19 cellular contexts compared by ENCODE assay signal in genomic region chr7:131524116-131524515, GRCh38. TPM values are rescaled to one million over a fixed set of nuclear protein-coding genes. Genes with fewer than 3 reads are reported as not detected.
DNase-seq lines count a peak whose midpoint lies in the region; ATAC-seq and TF ChIP-seq lines count a peak whose summit lies in the region.
"Had no signal": no experiment of that assay in that cellular context is flagged by ENCODE, and none has a peak within 500 bp of the region (broad histone marks: within the 10 kb centered on the region; RNA-seq: fewer than 3 reads in every experiment).

No MANE protein-coding gene starts in this region.

- DNase-seq in Karpas-422 (peak; percentile 33), dermis blood vessel endothelial cell (peak; percentile 93), esophagus muscularis mucosa (ENCODE audit: extremely low spot score) (no peak)
- DNase-seq in stimulated activated CD8-positive, alpha-beta memory T cell treated with anti-CD3 and anti-CD28 coated beads, Interleukin-4, amount 100 ng/mL, for 48 hours, result no peak
- DNase-seq: BE2C; CD4-positive, alpha-beta memory T cell; COR-L47; DMS153; DMS79 treated with DMSO at 0.1 percent for 48 hours; EL; GDM1; HFFc6 had no signal

- no peaks in the 10 kb centered on the region for H3K36me3 Mint-ChIP-seq in nephron (ENCODE audit: low read depth)
- H3K36me3 Mint-ChIP-seq: CD4-positive, alpha-beta memory T cell had no signal

- H3K27ac ChIP-seq in HEK293 (ENCODE audit: extremely low read depth, low read depth, low read length) (no peak overlapping the region), Karpas-422 (ENCODE audit: low read length) (no peak overlapping the region), esophagus muscularis mucosa (replicated peaks in 1 of 4) (peak overlapping the region in 1 of 4 donors; percentile 31)
- H3K27ac ChIP-seq: A549, C4-2B had no signal

- no peaks in the 10 kb centered on the region for H3K9me2 ChIP-seq in Karpas-422 (replicated peaks; ENCODE audit: insufficient read depth, low read length)

- 77% methylated on average over 1 of the region's 2 CpGs for WGBS in esophagus muscularis mucosa

- H4K20me1 ChIP-seq in Karpas-422 (ENCODE audit: insufficient read depth, low read depth, low read length), result 0 out of 2 replicates have a peak, but pooled peaks cover 3% of the 10 kb centered on the region

- no peaks in the 10 kb centered on the region for H3K27me3 Mint-ChIP-seq in nephron (ENCODE audit: low read depth)

- H3K9ac ChIP-seq in Karpas-422 (ENCODE audit: low read length), result no peak overlapping the region

- TF ChIP-seq POLR2A in esophagus muscularis mucosa (IDR thresholded peaks at IDR 0.05; ENCODE audit: low read depth), result no peak

- H3K9me3 ChIP-seq in HEK293 (ENCODE audit: control insufficient read depth, insufficient read depth, low read depth, low read length) (no peaks in the 10 kb centered on the region), Karpas-422 (ENCODE audit: low read length) (no peaks in the 10 kb centered on the region), esophagus muscularis mucosa (no peaks in the 10 kb centered on the region)
- H3K9me3 ChIP-seq: A549, BE2C, HAP-1 had no signal

- H3K9me3 Mint-ChIP-seq in nephron, result no peaks in the 10 kb centered on the region
- H3K9me3 Mint-ChIP-seq: CD4-positive, alpha-beta memory T cell; HFFc6 had no signal

- H3K27me3 ChIP-seq in Karpas-422 (ENCODE audit: low read length), result no peaks in the 10 kb centered on the region
- no peaks in the 10 kb centered on the region for H3K27me3 ChIP-seq in esophagus muscularis mucosa
- H3K27me3 ChIP-seq: BE2C had no signal

- H3K4me3 ChIP-seq in HEK293 (ENCODE audit: low read depth, low read length) (no peak overlapping the region), Karpas-422 (ENCODE audit: low read length) (no peak overlapping the region), esophagus muscularis mucosa (no peak overlapping the region)
- H3K4me3 ChIP-seq: A549, HAP-1 had no signal

- H3K4me3 Mint-ChIP-seq in nephron, result peak overlapping the region in 2 of 3 experiments; percentile 24 to 28
- H3K4me3 Mint-ChIP-seq: CD4-positive, alpha-beta memory T cell; HFFc6 had no signal

- H3K36me3 ChIP-seq in HEK293 (ENCODE audit: control insufficient read depth in 2 of 2, insufficient read depth in 1 of 2, low read length in 2 of 2) (no peaks in the 10 kb centered on the region), Karpas-422 (ENCODE audit: insufficient read depth, low read length) (no peaks in the 10 kb centered on the region), esophagus muscularis mucosa (no peaks in the 10 kb centered on the region)
- H3K36me3 ChIP-seq: BE2C, HAP-1 had no signal

- CTCF ChIA-PET in HEK293 (lab: Yijun Ruan, JAX), result interaction anchor here (0.7 to 1.6 kb wide), 4 partner anchors 14 to 557 kb away, joined by 3 to 5 read pairs (median 4); no protein-coding TSS in a partner anchor

- no peak for ATAC-seq in GM21381 (IDR thresholded peaks at IDR 0.05; ENCODE audit: unreplicated experiment)
- ATAC-seq in HG02870 (IDR thresholded peaks at IDR 0.05; ENCODE audit: unreplicated experiment), result no peak
- ATAC-seq: A549 had no signal

- H2AFZ ChIP-seq in Karpas-422 (ENCODE audit: low read length), result no peak overlapping the region

- no peaks in the 10 kb centered on the region for H3K4me1 ChIP-seq in HEK293 (ENCODE audit: control insufficient read depth, insufficient read depth, low read length)
- H3K4me1 ChIP-seq in Karpas-422 (ENCODE audit: low read length), result no peaks in the 10 kb centered on the region
- H3K4me1 ChIP-seq in esophagus muscularis mucosa, result peaks cover 14 to 38% (median 24%) of the 10 kb centered on the region in 4 donors
- H3K4me1 ChIP-seq: BE2C had no signal

- TF ChIP-seq EP300 in esophagus muscularis mucosa (IDR thresholded peaks at IDR 0.05), result no peak

- TF ChIP-seq CTCF in HEK293 (tag by site-specific recombination; IDR thresholded peaks at IDR 0.05), result no peak
- TF ChIP-seq CTCF in nephron (IDR thresholded peaks at IDR 0.05; ENCODE audit: unreplicated experiment in 3 of 3), result no peak
- TF ChIP-seq CTCF in esophagus muscularis mucosa (IDR thresholded peaks at IDR 0.05), result no peak

- peaks cover 8% of the 10 kb centered on the region for H3K4me1 Mint-ChIP-seq in nephron

- H3K4me2 ChIP-seq in Karpas-422 (ENCODE audit: low read depth, low read length, poor library complexity, severe bottlenecking), result no peak overlapping the region
- H3K4me2 ChIP-seq: A549 had no signal

- peak overlapping the region in 1 of 3 experiments; percentile 63 for H3K27ac Mint-ChIP-seq in nephron
- H3K27ac Mint-ChIP-seq: HFFc6 had no signal

- POLR2A ChIA-PET in HEK293 (lab: Yijun Ruan, JAX), result interaction anchor here (1.2 kb wide), 1 partner anchor 9 kb away, joined by 3 read pairs; no protein-coding TSS in a partner anchor

- H3K79me2 ChIP-seq in Karpas-422 (ENCODE audit: low read length), result no peaks in the 10 kb centered on the region

- intact Hi-C loops in esophagus muscularis mucosa (cut with DNase I), result no loop called here

TF ChIP-seq in HEK293, 187 proteins besides CTCF, POLR2A, EP300 and RAD21:
- no peak for TF ChIP-seq INSM2 (tag by site-specific recombination; IDR thresholded peaks at IDR 0.05)
- peak; percentile 58 for TF ChIP-seq ZSCAN4 (tag by site-specific recombination; IDR thresholded peaks at IDR 0.05)
- TF ChIP-seq ZNF596 (tag by site-specific recombination; IDR thresholded peaks at IDR 0.05), result peak; percentile 49; the same call in 1 of the 2 replicates
- no peak for TF ChIP-seq ZNF354C (tag by site-specific recombination; IDR thresholded peaks at IDR 0.05; ENCODE audit: borderline replicate concordance, low read depth)

RNA-seq across cellular contexts. Expression of gene PODXL, which starts 32.3 kb away (rescaled TPM):
- total RNA-seq in Karpas-422 (2014; rRNA removed; shearing (Covaris generic); ENCODE audit: low replicate concordance), result 1.5 and 3.4 TPM in 2 replicates
- total RNA-seq in dermis blood vessel endothelial cell, result 98.4 and 257 TPM in 2 replicates
- 10 to 100 TPM; 24.5 to 40.3 (median 31.3) TPM for total RNA-seq in esophagus muscularis mucosa

Comparison
In these comparisons a context has a peak if more than half of its experiments do, and no peak if none do; other contexts are left out.
1. DNase-seq: peak in Karpas-422 (single experiment) and dermis blood vessel endothelial cell (single experiment); none in stimulated activated CD8-positive, alpha-beta memory T cell treated with anti-CD3 and anti-CD28 coated beads, Interleukin-4, amount 100 ng/mL, for 48 hours (single experiment) and esophagus muscularis mucosa (single experiment).